Comparison of ENCODE assay signal across 1 cellular context in the genomic region with DNA sequence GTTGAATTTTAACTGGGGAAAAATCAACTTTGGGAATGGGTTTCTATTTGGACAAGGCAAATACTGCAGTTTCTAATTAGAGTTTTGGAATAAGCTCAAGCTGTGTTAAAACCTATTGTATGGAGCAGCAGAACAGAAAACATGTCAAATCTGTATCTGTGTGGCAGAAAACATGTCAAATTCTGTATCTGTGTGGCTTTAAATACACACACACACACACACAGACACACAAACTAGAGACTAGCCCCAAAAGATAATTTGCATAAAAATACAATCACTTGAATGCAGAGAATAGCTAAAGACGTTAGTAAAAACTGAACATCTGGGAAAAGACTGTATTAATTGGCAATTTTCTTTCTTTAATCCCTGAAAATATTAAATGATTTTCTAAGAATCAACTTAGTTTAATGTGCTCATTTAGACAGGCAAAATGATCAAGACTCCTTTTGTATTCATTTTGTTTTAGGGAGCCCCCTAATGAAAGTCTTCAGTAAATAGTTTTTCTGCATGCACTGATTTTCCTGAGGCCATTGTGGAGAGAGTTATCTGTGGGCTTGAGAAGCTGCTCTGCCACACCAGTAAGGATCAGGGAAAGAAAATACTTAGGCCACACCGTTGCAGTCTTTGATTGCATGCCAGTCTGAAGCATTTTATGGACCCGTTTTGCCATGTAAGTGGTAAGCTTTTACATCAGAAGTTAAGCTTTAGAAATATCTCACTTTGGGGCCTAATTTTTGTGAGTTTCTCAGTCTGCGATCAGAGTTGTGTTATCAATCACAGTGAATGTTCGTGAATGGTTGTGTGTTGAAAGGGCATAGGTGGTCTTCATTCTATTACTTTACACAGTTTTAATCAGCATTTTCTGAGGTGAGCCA.
TF ChIP-seq lines count a peak whose summit lies in the region.

No MANE protein-coding gene starts in this region.

TF ChIP-seq in HepG2, 621 proteins besides CTCF, POLR2A, EP300 and RAD21 (continued from another document and continues in another):
- TF ChIP-seq, protein P1, sequence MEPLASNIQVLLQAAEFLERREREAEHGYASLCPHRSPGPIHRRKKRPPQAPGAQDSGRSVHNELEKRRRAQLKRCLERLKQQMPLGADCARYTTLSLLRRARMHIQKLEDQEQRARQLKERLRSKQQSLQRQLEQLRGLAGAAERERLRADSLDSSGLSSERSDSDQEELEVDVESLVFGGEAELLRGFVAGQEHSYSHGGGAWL (CRISPR knock-in tag; IDR thresholded peaks at IDR 0.05): no peak
- TF ChIP-seq, protein P2, sequence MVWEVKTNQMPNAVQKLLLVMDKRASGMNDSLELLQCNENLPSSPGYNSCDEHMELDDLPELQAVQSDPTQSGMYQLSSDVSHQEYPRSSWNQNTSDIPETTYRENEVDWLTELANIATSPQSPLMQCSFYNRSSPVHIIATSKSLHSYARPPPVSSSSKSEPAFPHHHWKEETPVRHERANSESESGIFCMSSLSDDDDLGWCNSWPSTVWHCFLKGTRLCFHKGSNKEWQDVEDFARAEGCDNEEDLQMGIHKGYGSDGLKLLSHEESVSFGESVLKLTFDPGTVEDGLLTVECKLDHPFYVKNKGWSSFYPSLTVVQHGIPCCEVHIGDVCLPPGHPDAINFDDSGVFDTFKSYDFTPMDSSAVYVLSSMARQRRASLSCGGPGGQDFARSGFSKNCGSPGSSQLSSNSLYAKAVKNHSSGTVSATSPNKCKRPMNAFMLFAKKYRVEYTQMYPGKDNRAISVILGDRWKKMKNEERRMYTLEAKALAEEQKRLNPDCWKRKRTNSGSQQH (CRISPR knock-in tag; IDR thresholded peaks at IDR 0.05; ENCODE audit: low read depth): no peak
- TF ChIP-seq ZNF777 (CRISPR knock-in tag; IDR thresholded peaks at IDR 0.05) (no peak), ZNF678 (CRISPR knock-in tag; IDR thresholded peaks at IDR 0.05) (no peak), CAMTA2 (CRISPR knock-in tag; IDR thresholded peaks at IDR 0.05; ENCODE audit: borderline replicate concordance) (no peak), MTF2 (CRISPR knock-in tag; IDR thresholded peaks at IDR 0.05; ENCODE audit: borderline replicate concordance) (no peak), JUN (CRISPR knock-in tag; IDR thresholded peaks at IDR 0.05) (no peak), ETV6 (CRISPR knock-in tag; conservative IDR thresholded peaks at IDR 0.05) (no peak), TBX3 (IDR thresholded peaks at IDR 0.05; ENCODE audit: borderline replicate concordance) (no peak), ZNF772 (CRISPR knock-in tag; IDR thresholded peaks at IDR 0.05) (no peak), ZNF776 (CRISPR knock-in tag; IDR thresholded peaks at IDR 0.05) (no peak), ZBTB42 (CRISPR knock-in tag; IDR thresholded peaks at IDR 0.05) (no peak), NFYC (CRISPR knock-in tag; IDR thresholded peaks at IDR 0.05) (no peak), ZNF234 (CRISPR knock-in tag; conservative IDR thresholded peaks at IDR 0.05) (no peak), ZNF10 (CRISPR knock-in tag; IDR thresholded peaks at IDR 0.05; ENCODE audit: borderline replicate concordance, low read depth) (no peak), ETV5 (CRISPR knock-in tag; IDR thresholded peaks at IDR 0.05; ENCODE audit: borderline replicate concordance) (no peak), SP1 (IDR thresholded peaks at IDR 0.05) (no peak), SP1 (CRISPR knock-in tag; IDR thresholded peaks at IDR 0.05) (no peak), ATF7-NPFF (CRISPR knock-in tag; IDR thresholded peaks at IDR 0.05; ENCODE audit: low read depth) (no peak), HCFC1 (IDR thresholded peaks at IDR 0.05; ENCODE audit: low read depth, low read length) (no peak), ZNF703 (CRISPR knock-in tag; IDR thresholded peaks at IDR 0.05; ENCODE audit: borderline replicate concordance) (no peak), NFIC (IDR thresholded peaks at IDR 0.05; ENCODE audit: low read length) (no peak), ZNF224 (CRISPR knock-in tag; IDR thresholded peaks at IDR 0.05) (no peak), SRSF4 (IDR thresholded peaks at IDR 0.05; ENCODE audit: low read depth, low read length, poor library complexity, severe bottlenecking) (no peak), ZNF432 (CRISPR knock-in tag; IDR thresholded peaks at IDR 0.05; ENCODE audit: borderline replicate concordance) (no peak)
- TF ChIP-seq, protein P3, sequence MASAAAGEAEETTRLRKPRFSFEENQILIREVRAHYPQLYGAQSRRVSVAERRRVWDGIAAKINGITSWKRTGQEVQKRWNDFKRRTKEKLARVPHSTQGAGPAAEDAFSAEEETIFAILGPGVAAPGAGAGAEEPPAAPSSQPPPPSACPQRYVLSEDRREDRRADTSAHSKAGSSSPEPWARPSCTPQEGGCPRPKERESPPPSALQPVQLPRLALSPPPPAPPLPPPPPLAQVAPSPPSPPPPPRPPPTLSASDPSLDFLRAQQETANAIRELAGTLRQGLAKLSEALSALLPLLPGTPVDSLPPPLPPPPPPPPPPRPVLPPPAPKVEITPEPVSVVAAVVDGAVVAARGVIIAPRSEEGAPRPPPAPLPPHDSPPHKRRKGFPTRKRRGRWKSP (CRISPR knock-in tag; IDR thresholded peaks at IDR 0.05): no peak
- TF ChIP-seq, protein P4, sequence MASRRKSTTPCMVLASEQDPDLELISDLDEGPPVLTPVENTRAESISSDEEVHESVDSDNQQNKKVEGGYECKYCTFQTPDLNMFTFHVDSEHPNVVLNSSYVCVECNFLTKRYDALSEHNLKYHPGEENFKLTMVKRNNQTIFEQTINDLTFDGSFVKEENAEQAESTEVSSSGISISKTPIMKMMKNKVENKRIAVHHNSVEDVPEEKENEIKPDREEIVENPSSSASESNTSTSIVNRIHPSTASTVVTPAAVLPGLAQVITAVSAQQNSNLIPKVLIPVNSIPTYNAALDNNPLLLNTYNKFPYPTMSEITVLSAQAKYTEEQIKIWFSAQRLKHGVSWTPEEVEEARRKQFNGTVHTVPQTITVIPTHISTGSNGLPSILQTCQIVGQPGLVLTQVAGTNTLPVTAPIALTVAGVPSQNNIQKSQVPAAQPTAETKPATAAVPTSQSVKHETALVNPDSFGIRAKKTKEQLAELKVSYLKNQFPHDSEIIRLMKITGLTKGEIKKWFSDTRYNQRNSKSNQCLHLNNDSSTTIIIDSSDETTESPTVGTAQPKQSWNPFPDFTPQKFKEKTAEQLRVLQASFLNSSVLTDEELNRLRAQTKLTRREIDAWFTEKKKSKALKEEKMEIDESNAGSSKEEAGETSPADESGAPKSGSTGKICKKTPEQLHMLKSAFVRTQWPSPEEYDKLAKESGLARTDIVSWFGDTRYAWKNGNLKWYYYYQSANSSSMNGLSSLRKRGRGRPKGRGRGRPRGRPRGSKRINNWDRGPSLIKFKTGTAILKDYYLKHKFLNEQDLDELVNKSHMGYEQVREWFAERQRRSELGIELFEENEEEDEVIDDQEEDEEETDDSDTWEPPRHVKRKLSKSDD (CRISPR knock-in tag; IDR thresholded peaks at IDR 0.05; ENCODE audit: low read depth): no peak
- TF ChIP-seq, protein P5, sequence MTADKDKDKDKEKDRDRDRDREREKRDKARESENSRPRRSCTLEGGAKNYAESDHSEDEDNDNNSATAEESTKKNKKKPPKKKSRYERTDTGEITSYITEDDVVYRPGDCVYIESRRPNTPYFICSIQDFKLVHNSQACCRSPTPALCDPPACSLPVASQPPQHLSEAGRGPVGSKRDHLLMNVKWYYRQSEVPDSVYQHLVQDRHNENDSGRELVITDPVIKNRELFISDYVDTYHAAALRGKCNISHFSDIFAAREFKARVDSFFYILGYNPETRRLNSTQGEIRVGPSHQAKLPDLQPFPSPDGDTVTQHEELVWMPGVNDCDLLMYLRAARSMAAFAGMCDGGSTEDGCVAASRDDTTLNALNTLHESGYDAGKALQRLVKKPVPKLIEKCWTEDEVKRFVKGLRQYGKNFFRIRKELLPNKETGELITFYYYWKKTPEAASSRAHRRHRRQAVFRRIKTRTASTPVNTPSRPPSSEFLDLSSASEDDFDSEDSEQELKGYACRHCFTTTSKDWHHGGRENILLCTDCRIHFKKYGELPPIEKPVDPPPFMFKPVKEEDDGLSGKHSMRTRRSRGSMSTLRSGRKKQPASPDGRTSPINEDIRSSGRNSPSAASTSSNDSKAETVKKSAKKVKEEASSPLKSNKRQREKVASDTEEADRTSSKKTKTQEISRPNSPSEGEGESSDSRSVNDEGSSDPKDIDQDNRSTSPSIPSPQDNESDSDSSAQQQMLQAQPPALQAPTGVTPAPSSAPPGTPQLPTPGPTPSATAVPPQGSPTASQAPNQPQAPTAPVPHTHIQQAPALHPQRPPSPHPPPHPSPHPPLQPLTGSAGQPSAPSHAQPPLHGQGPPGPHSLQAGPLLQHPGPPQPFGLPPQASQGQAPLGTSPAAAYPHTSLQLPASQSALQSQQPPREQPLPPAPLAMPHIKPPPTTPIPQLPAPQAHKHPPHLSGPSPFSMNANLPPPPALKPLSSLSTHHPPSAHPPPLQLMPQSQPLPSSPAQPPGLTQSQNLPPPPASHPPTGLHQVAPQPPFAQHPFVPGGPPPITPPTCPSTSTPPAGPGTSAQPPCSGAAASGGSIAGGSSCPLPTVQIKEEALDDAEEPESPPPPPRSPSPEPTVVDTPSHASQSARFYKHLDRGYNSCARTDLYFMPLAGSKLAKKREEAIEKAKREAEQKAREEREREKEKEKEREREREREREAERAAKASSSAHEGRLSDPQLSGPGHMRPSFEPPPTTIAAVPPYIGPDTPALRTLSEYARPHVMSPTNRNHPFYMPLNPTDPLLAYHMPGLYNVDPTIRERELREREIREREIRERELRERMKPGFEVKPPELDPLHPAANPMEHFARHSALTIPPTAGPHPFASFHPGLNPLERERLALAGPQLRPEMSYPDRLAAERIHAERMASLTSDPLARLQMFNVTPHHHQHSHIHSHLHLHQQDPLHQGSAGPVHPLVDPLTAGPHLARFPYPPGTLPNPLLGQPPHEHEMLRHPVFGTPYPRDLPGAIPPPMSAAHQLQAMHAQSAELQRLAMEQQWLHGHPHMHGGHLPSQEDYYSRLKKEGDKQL (CRISPR knock-in tag; IDR thresholded peaks at IDR 0.05; ENCODE audit: low read depth): no peak
- TF ChIP-seq, protein P6, sequence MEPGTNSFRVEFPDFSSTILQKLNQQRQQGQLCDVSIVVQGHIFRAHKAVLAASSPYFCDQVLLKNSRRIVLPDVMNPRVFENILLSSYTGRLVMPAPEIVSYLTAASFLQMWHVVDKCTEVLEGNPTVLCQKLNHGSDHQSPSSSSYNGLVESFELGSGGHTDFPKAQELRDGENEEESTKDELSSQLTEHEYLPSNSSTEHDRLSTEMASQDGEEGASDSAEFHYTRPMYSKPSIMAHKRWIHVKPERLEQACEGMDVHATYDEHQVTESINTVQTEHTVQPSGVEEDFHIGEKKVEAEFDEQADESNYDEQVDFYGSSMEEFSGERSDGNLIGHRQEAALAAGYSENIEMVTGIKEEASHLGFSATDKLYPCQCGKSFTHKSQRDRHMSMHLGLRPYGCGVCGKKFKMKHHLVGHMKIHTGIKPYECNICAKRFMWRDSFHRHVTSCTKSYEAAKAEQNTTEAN (CRISPR knock-in tag; conservative IDR thresholded peaks at IDR 0.05): peak; percentile 63
- TF ChIP-seq, protein P7, sequence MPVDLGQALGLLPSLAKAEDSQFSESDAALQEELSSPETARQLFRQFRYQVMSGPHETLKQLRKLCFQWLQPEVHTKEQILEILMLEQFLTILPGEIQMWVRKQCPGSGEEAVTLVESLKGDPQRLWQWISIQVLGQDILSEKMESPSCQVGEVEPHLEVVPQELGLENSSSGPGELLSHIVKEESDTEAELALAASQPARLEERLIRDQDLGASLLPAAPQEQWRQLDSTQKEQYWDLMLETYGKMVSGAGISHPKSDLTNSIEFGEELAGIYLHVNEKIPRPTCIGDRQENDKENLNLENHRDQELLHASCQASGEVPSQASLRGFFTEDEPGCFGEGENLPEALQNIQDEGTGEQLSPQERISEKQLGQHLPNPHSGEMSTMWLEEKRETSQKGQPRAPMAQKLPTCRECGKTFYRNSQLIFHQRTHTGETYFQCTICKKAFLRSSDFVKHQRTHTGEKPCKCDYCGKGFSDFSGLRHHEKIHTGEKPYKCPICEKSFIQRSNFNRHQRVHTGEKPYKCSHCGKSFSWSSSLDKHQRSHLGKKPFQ (CRISPR knock-in tag; IDR thresholded peaks at IDR 0.05; ENCODE audit: insufficient replicate concordance): no peak
- TF ChIP-seq, protein P8, sequence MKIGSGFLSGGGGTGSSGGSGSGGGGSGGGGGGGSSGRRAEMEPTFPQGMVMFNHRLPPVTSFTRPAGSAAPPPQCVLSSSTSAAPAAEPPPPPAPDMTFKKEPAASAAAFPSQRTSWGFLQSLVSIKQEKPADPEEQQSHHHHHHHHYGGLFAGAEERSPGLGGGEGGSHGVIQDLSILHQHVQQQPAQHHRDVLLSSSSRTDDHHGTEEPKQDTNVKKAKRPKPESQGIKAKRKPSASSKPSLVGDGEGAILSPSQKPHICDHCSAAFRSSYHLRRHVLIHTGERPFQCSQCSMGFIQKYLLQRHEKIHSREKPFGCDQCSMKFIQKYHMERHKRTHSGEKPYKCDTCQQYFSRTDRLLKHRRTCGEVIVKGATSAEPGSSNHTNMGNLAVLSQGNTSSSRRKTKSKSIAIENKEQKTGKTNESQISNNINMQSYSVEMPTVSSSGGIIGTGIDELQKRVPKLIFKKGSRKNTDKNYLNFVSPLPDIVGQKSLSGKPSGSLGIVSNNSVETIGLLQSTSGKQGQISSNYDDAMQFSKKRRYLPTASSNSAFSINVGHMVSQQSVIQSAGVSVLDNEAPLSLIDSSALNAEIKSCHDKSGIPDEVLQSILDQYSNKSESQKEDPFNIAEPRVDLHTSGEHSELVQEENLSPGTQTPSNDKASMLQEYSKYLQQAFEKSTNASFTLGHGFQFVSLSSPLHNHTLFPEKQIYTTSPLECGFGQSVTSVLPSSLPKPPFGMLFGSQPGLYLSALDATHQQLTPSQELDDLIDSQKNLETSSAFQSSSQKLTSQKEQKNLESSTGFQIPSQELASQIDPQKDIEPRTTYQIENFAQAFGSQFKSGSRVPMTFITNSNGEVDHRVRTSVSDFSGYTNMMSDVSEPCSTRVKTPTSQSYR (CRISPR knock-in tag; IDR thresholded peaks at IDR 0.05; ENCODE audit: borderline replicate concordance): no peak
- TF ChIP-seq, protein P9, sequence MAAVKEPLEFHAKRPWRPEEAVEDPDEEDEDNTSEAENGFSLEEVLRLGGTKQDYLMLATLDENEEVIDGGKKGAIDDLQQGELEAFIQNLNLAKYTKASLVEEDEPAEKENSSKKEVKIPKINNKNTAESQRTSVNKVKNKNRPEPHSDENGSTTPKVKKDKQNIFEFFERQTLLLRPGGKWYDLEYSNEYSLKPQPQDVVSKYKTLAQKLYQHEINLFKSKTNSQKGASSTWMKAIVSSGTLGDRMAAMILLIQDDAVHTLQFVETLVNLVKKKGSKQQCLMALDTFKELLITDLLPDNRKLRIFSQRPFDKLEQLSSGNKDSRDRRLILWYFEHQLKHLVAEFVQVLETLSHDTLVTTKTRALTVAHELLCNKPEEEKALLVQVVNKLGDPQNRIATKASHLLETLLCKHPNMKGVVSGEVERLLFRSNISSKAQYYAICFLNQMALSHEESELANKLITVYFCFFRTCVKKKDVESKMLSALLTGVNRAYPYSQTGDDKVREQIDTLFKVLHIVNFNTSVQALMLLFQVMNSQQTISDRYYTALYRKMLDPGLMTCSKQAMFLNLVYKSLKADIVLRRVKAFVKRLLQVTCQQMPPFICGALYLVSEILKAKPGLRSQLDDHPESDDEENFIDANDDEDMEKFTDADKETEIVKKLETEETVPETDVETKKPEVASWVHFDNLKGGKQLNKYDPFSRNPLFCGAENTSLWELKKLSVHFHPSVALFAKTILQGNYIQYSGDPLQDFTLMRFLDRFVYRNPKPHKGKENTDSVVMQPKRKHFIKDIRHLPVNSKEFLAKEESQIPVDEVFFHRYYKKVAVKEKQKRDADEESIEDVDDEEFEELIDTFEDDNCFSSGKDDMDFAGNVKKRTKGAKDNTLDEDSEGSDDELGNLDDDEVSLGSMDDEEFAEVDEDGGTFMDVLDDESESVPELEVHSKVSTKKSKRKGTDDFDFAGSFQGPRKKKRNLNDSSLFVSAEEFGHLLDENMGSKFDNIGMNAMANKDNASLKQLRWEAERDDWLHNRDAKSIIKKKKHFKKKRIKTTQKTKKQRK (IDR thresholded peaks at IDR 0.05; ENCODE audit: low read length): no peak
